8 cellular contexts compared by ENCODE assay signal in the genomic region with DNA sequence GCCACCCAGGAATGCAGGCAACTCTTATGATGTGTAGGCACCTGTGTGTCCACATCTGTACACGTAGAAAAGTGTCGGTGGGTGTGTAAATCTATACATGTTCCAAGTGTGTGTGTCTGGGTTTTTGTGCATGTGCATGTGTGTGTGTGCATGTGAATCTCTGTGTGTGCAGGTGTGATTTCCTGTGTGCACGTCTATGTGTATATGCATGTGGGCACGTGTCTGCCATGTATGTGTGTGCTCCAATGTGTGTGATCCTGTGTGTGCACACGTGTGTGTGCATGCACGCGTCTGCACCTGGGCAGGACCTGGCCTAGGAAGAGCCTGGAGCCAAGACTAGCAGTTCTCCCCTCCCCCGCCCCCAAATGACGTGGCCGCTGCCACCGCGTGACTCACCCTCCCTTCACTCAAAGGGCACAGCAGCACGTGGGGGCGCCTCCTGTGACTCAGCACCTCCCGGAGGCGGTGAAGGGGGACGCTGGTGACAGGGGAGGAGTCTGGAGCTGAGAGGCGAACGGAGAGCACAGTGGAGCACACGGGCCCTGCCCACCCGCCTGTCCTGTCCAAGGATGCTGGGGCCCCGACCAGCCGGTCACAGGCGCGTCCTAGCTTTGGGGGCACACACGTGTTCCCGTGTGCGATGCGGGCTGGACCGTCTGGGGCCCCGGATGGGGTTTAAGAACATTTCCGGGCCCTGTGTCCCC. TPM values are rescaled to one million over a fixed set of nuclear protein-coding genes. Genes with fewer than 3 reads are reported as not detected.
DNase-seq lines count a peak whose midpoint lies in the region; ATAC-seq and TF ChIP-seq lines count a peak whose summit lies in the region.

No MANE protein-coding gene starts in this region.

- H3K4me3 ChIP-seq in SK-N-MC = peak overlapping the region; percentile 47; the same call in 1 of the 2 replicates

- peak overlapping the region; percentile 59 for H3K9ac ChIP-seq in SK-N-MC (ENCODE audit: insufficient read length)

- TF ChIP-seq RAD21 in Ishikawa (IDR thresholded peaks at IDR 0.05; ENCODE audit: low read depth) = no peak; the same call in 1 of the 2 replicates

- peak; percentile 82 for DNase-seq in DMS53 treated with DMSO at 0.1 percent for 48 hours (lab: John Stamatoyannopoulos, UW; ENCODE audit: unreplicated experiment)
- DNase-seq in SK-N-MC (ENCODE audit: low read depth, low spot score) = no peak
- peak; percentile 97 for DNase-seq in activated naive CD4-positive, alpha-beta T cell treated with anti-CD3 and anti-CD28 coated beads, Interleukin-2, amount 50 U/mL, for 16 hours
- peak; percentile 96 for DNase-seq in glomerular visceral epithelial cell (ENCODE audit: extremely low spot score)
- DNase-seq in occipital lobe (lab: John Stamatoyannopoulos, UW) = peak; percentile 94
- DNase-seq in superior temporal gyrus (ENCODE audit: extremely low spot score) = peak; percentile 91

- peak overlapping the region; percentile 57; the same call in 1 of the 2 replicates for H3K27ac ChIP-seq in SK-N-MC

- H3K9me3 ChIP-seq in SK-N-MC (ENCODE audit: low read depth, low read length) = no peaks in the 10 kb centered on the region

- ATAC-seq in GM21526 (IDR thresholded peaks at IDR 0.05; ENCODE audit: low FRiP score, unreplicated experiment) = peak; percentile 47

- peak; percentile 72; the same call in 1 of the 2 replicates for TF ChIP-seq EP300 in Ishikawa (IDR thresholded peaks at IDR 0.05; ENCODE audit: borderline replicate concordance)

- H3K36me3 ChIP-seq in SK-N-MC (ENCODE audit: insufficient read depth, low read length) = no peaks in the 10 kb centered on the region

TF ChIP-seq in Ishikawa, 13 proteins besides CTCF, POLR2A, EP300 and RAD21:
- TF ChIP-seq CREB1 (IDR thresholded peaks at IDR 0.05; ENCODE audit: low read depth) = peak; percentile 78; the same call in 1 of the 2 replicates
- TF ChIP-seq CEBPB (IDR thresholded peaks at IDR 0.05) = no peak
- no peak for TF ChIP-seq TAF1 (IDR thresholded peaks at IDR 0.05; ENCODE audit: low read depth)
- TF ChIP-seq ZBTB7A (IDR thresholded peaks at IDR 0.05; ENCODE audit: low read depth) = no peak
- no peak for TF ChIP-seq YY1 (IDR thresholded peaks at IDR 0.05; ENCODE audit: low read depth)
- TF ChIP-seq TEAD4 (IDR thresholded peaks at IDR 0.05) = peak; percentile 36; the same call in 1 of the 2 replicates
- TF ChIP-seq, protein P1, sequence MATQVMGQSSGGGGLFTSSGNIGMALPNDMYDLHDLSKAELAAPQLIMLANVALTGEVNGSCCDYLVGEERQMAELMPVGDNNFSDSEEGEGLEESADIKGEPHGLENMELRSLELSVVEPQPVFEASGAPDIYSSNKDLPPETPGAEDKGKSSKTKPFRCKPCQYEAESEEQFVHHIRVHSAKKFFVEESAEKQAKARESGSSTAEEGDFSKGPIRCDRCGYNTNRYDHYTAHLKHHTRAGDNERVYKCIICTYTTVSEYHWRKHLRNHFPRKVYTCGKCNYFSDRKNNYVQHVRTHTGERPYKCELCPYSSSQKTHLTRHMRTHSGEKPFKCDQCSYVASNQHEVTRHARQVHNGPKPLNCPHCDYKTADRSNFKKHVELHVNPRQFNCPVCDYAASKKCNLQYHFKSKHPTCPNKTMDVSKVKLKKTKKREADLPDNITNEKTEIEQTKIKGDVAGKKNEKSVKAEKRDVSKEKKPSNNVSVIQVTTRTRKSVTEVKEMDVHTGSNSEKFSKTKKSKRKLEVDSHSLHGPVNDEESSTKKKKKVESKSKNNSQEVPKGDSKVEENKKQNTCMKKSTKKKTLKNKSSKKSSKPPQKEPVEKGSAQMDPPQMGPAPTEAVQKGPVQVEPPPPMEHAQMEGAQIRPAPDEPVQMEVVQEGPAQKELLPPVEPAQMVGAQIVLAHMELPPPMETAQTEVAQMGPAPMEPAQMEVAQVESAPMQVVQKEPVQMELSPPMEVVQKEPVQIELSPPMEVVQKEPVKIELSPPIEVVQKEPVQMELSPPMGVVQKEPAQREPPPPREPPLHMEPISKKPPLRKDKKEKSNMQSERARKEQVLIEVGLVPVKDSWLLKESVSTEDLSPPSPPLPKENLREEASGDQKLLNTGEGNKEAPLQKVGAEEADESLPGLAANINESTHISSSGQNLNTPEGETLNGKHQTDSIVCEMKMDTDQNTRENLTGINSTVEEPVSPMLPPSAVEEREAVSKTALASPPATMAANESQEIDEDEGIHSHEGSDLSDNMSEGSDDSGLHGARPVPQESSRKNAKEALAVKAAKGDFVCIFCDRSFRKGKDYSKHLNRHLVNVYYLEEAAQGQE (IDR thresholded peaks at IDR 0.05; ENCODE audit: low read depth) = no peak
- TF ChIP-seq TCF12 (IDR thresholded peaks at IDR 0.05; ENCODE audit: low read depth) = peak; percentile 83
- peak; percentile 66 for TF ChIP-seq NFIC (IDR thresholded peaks at IDR 0.05)
- peak; percentile 50; the same call in 1 of the 2 replicates for TF ChIP-seq EGR1 (IDR thresholded peaks at IDR 0.05)
- TF ChIP-seq, protein P2, sequence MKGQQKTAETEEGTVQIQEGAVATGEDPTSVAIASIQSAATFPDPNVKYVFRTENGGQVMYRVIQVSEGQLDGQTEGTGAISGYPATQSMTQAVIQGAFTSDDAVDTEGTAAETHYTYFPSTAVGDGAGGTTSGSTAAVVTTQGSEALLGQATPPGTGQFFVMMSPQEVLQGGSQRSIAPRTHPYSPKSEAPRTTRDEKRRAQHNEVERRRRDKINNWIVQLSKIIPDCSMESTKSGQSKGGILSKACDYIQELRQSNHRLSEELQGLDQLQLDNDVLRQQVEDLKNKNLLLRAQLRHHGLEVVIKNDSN (IDR thresholded peaks at IDR 0.05) = peak; percentile 96
- TF ChIP-seq, protein P3, sequence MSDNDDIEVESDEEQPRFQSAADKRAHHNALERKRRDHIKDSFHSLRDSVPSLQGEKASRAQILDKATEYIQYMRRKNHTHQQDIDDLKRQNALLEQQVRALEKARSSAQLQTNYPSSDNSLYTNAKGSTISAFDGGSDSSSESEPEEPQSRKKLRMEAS (IDR thresholded peaks at IDR 0.05) = peak; percentile 99
- no peak for TF ChIP-seq FOXM1 (IDR thresholded peaks at IDR 0.05; ENCODE audit: borderline replicate concordance, low read depth)
TF ChIP-seq in Ishikawa: peak in this region for 7.

RNA-seq across cellular contexts. Expression of a gene that starts 10.1 kb away (rescaled TPM):
- 13.1 TPM for total RNA-seq in occipital lobe

RNA-seq across cellular contexts. Expression of a gene that starts 41.9 kb away (rescaled TPM):
- not detected for total RNA-seq in occipital lobe

RNA-seq across cellular contexts. Expression of a gene that starts 52.2 kb away (rescaled TPM):
- total RNA-seq in occipital lobe = 17.5 TPM

RNA-seq across cellular contexts. Expression of a gene that starts 52.4 kb away (rescaled TPM):
- 11.7 TPM for total RNA-seq in occipital lobe
